In the genomic region with DNA sequence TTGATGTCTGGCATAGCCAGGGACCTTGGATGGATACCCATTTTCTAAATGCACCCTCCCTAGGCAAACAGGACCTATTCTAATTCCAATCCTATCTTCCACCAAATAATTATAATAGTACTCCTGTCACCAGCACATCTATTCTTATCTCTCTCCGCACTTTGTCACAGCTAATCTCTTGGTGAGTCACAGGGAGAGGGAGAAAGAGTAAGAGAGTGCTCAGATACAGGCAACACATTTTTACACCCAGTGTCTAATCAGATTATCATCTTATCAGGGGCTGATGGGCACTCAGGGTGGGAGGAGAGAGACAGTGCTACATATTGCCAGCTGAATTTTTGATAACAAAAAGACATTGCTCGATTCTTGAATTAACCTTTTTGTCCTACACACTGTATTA, we compare ENCODE assay signal across 20 cellular contexts.
"Had no signal": no experiment of that assay in that cellular context is flagged by ENCODE, and none has a peak within 500 bp of the region (broad histone marks: within the 10 kb centered on the region; RNA-seq: fewer than 3 reads in every experiment).

No MANE protein-coding gene starts in this region.

- H3K36me3 ChIP-seq: esophagus squamous epithelium, right lobe of liver, spleen, suprapubic skin had no signal

- H3K4me3 ChIP-seq: dorsolateral prefrontal cortex, esophagus squamous epithelium, lung, right lobe of liver, spleen, suprapubic skin had no signal

- H3K27me3 Mint-ChIP-seq: activated CD4-positive, alpha-beta memory T cell treated with anti-CD3 and anti-CD28 coated beads for 36 hours; activated naive CD8-positive, alpha-beta T cell treated with anti-CD3 and anti-CD28 coated beads for 36 hours; type B pancreatic cell had no signal

- FAIRE-seq: bronchial epithelial cell, endometrium had no signal

- H3K4me1 Mint-ChIP-seq: activated naive CD8-positive, alpha-beta T cell treated with anti-CD3 and anti-CD28 coated beads for 36 hours; naive thymus-derived CD4-positive, alpha-beta T cell; stimulated activated naive B cell treated with anti-CD40 and anti-IgM and Interleukin-4, amounts not matched to agents 10 μg/mL and 1 μg/mL and 100 μg/mL, for 72 hours had no signal

- H3K4me1 ChIP-seq: esophagus squamous epithelium, right lobe of liver, spleen, suprapubic skin had no signal

- H3K9me3 ChIP-seq: esophagus squamous epithelium, right lobe of liver, spleen, suprapubic skin had no signal

- H3K27ac ChIP-seq: esophagus squamous epithelium, right lobe of liver, spleen, suprapubic skin had no signal

- ATAC-seq: naive thymus-derived CD4-positive, alpha-beta T cell; right lobe of liver; stimulated activated naive B cell treated with anti-CD40 and anti-IgM and Interleukin-4, amounts not matched to agents 10 μg/mL and 1 μg/mL and 100 μg/mL, for 72 hours had no signal

- H3K36me3 Mint-ChIP-seq: activated CD4-positive, alpha-beta memory T cell treated with anti-CD3 and anti-CD28 coated beads for 36 hours; activated naive CD8-positive, alpha-beta T cell treated with anti-CD3 and anti-CD28 coated beads for 36 hours; naive thymus-derived CD4-positive, alpha-beta T cell; stimulated activated naive B cell treated with anti-CD40 and anti-IgM and Interleukin-4, amounts not matched to agents 10 μg/mL and 1 μg/mL and 100 μg/mL, for 72 hours; type B pancreatic cell had no signal

- H3K4me3 Mint-ChIP-seq: activated CD4-positive, alpha-beta memory T cell treated with anti-CD3 and anti-CD28 coated beads for 36 hours; activated naive CD8-positive, alpha-beta T cell treated with anti-CD3 and anti-CD28 coated beads for 36 hours; naive thymus-derived CD4-positive, alpha-beta T cell; stimulated activated naive B cell treated with anti-CD40 and anti-IgM and Interleukin-4, amounts not matched to agents 10 μg/mL and 1 μg/mL and 100 μg/mL, for 72 hours; type B pancreatic cell had no signal

- DNase-seq: activated CD4-positive, alpha-beta memory T cell treated with anti-CD3 and anti-CD28 coated beads for 36 hours; activated gamma-delta T cell treated with Interleukin-2 at 50 U/mL for 16 hours; activated naive CD8-positive, alpha-beta T cell treated with anti-CD3 and anti-CD28 coated beads for 36 hours; activated T-cell treated with anti-CD3 and anti-CD28 coated beads, Interleukin-2, amount 50 U/mL, for 48 hours; aorta; dorsolateral prefrontal cortex; esophagus squamous epithelium; foreskin fibroblast; glutamatergic neuron; naive thymus-derived CD4-positive, alpha-beta T cell; right lobe of liver; spleen; stimulated activated CD4-positive, alpha-beta T cell treated with anti-CD3 and anti-CD28 coated beads, Interleukin-2, amount 100 ng/mL, for 24 hours; stimulated activated naive B cell treated with anti-CD40 and anti-IgM and Interleukin-4, amounts not matched to agents 10 μg/mL and 1 μg/mL and 100 μg/mL, for 72 hours; T1000 had no signal

- H3K9me3 Mint-ChIP-seq: activated CD4-positive, alpha-beta memory T cell treated with anti-CD3 and anti-CD28 coated beads for 36 hours; activated naive CD8-positive, alpha-beta T cell treated with anti-CD3 and anti-CD28 coated beads for 36 hours; stimulated activated naive B cell treated with anti-CD40 and anti-IgM and Interleukin-4, amounts not matched to agents 10 μg/mL and 1 μg/mL and 100 μg/mL, for 72 hours had no signal

- H3K27ac Mint-ChIP-seq: activated CD4-positive, alpha-beta memory T cell treated with anti-CD3 and anti-CD28 coated beads for 36 hours; activated naive CD8-positive, alpha-beta T cell treated with anti-CD3 and anti-CD28 coated beads for 36 hours; naive thymus-derived CD4-positive, alpha-beta T cell; stimulated activated naive B cell treated with anti-CD40 and anti-IgM and Interleukin-4, amounts not matched to agents 10 μg/mL and 1 μg/mL and 100 μg/mL, for 72 hours; type B pancreatic cell had no signal

- H3K27me3 ChIP-seq: dorsolateral prefrontal cortex, esophagus squamous epithelium, right lobe of liver, spleen, suprapubic skin had no signal
